ENCODE assay signal across 19 cellular contexts in the genomic region with DNA sequence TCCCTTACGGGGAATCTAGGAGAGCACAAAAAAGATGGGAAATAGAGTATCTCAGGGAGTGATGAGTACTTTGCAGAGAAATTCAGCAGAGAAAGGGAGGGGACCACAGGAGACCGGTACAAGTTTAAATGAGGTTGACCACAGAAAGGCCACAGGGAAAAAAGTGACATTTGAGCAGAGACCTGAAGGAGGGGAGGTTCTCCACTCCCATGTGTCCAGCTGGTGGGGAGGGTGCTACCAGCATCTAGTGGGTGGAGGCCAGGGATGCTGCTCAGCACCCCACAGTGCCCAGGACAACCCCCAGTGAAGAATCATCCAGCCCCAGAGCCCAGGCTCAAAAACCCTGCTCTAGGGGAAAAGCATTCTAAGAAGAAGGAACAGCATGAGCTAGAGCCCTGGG. TPM values are rescaled to one million over a fixed set of nuclear protein-coding genes. Genes with fewer than 3 reads are reported as not detected.
DNase-seq lines count a peak whose midpoint lies in the region; ATAC-seq and TF ChIP-seq lines count a peak whose summit lies in the region.
"Had no signal": no experiment of that assay in that cellular context is flagged by ENCODE, and none has a peak within 500 bp of the region (broad histone marks: within the 10 kb centered on the region; RNA-seq: fewer than 3 reads in every experiment).

No MANE protein-coding gene starts in this region.

- H3K36me3 ChIP-seq in CD4-positive, alpha-beta memory T cell (ENCODE audit: insufficient read depth, low read length) = no peaks in the 10 kb centered on the region
- no peaks in the 10 kb centered on the region for H3K36me3 ChIP-seq in thyroid gland
- H3K36me3 ChIP-seq: brain microvascular endothelial cell, left lung, suprapubic skin had no signal

- CTCF ChIA-PET in CD4-positive, alpha-beta memory T cell (lab: Charles Lee; ENCODE audit: partially characterized antibody) = no interaction called here
- CTCF ChIA-PET in T-cell (lab: Charles Lee) = no interaction called here

- peaks cover 27% of the 10 kb centered on the region for H3K4me1 ChIP-seq in CD4-positive, alpha-beta memory T cell (ENCODE audit: insufficient read depth, low read length)
- no peaks in the 10 kb centered on the region for H3K4me1 ChIP-seq in thyroid gland

- H3K27me3 Mint-ChIP-seq in CD4-positive, alpha-beta memory T cell = no peaks in the 10 kb centered on the region
- no peaks in the 10 kb centered on the region for H3K27me3 Mint-ChIP-seq in T-cell
- no peaks in the 10 kb centered on the region for H3K27me3 Mint-ChIP-seq in effector memory CD8-positive, alpha-beta T cell

- no peak for TF ChIP-seq CTCF in thyroid gland (IDR thresholded peaks at IDR 0.05)

- WGBS in thyroid gland, 2 donors = 89 to 94% methylated on average over 2 of the region's 2 CpGs

- H3K4me3 Mint-ChIP-seq in CD4-positive, alpha-beta memory T cell = peak overlapping the region in 1 of 8 donors; percentile 19
- no peak overlapping the region for H3K4me3 Mint-ChIP-seq in T-cell
- H3K4me3 Mint-ChIP-seq in effector memory CD8-positive, alpha-beta T cell = peak overlapping the region; percentile 81 to 84
- H3K4me3 Mint-ChIP-seq: GM23338 had no signal

- POLR2A ChIA-PET in CD4-positive, alpha-beta memory T cell (lab: Charles Lee; ENCODE audit: partially characterized antibody) = no interaction called here
- POLR2A ChIA-PET in T-cell (lab: Charles Lee) = no interaction called here

- H3K27ac ChIP-seq in CD4-positive, alpha-beta memory T cell (ENCODE audit: low read depth, low read length) = no peak overlapping the region
- no peak overlapping the region for H3K27ac ChIP-seq in thyroid gland
- H3K27ac ChIP-seq: brain microvascular endothelial cell, coronary artery, suprapubic skin had no signal

- no peaks in the 10 kb centered on the region for H3K36me3 Mint-ChIP-seq in CD4-positive, alpha-beta memory T cell
- no peaks in the 10 kb centered on the region for H3K36me3 Mint-ChIP-seq in T-cell
- peaks cover 20% of the 10 kb centered on the region for H3K36me3 Mint-ChIP-seq in effector memory CD8-positive, alpha-beta T cell (ENCODE audit: insufficient read depth)

- no peaks in the 10 kb centered on the region for H3K9me3 ChIP-seq in CD4-positive, alpha-beta memory T cell (ENCODE audit: control insufficient read depth in 1 of 2, low read length in 2 of 2)
- H3K9me3 ChIP-seq in thyroid gland = no peaks in the 10 kb centered on the region
- H3K9me3 ChIP-seq: left lung, suprapubic skin had no signal

- H3K4me3 ChIP-seq in CD4-positive, alpha-beta memory T cell (ENCODE audit: low read length in 2 of 2) = no peak overlapping the region
- no peak overlapping the region for H3K4me3 ChIP-seq in thyroid gland (replicated peaks in 1 of 3)
- H3K4me3 ChIP-seq: coronary artery, GM23338, left lung, suprapubic skin had no signal

- DNase-seq in AML-193 (lab: John Stamatoyannopoulos, UW) (peak; percentile 17 to 20), T-cell (no peak), thyroid gland (no peak), Ammon's horn (ENCODE audit: low spot score) (no peak)
- DNase-seq in CD4-positive, alpha-beta memory T cell = no peak
- DNase-seq in effector memory CD8-positive, alpha-beta T cell = no peak
- no peak for DNase-seq in central memory CD4-positive, alpha-beta T cell
- DNase-seq: activated CD4-positive, alpha-beta T cell treated with anti-CD3 and anti-CD28 coated beads for 48 hours; activated T-cell treated with anti-CD3 and anti-CD28 coated beads, Interleukin-2, amount 50 U/mL, for 1 hour; brain microvascular endothelial cell; head of caudate nucleus; NCI-H1417 treated with DMSO at 0.1 percent for 48 hours; NCI-H2171; stimulated activated CD8-positive, alpha-beta memory T cell treated with anti-CD3 and anti-CD28 coated beads, Interleukin-4, amount 100 ng/mL, for 48 hours had no signal

- intact Hi-C loops in CD4-positive, alpha-beta memory T cell (cut with micrococcal nuclease) = no loop called here
- intact Hi-C loops in thyroid gland (cut with DNase I) = no loop called here

- no peaks in the 10 kb centered on the region for H3K9me3 Mint-ChIP-seq in CD4-positive, alpha-beta memory T cell
- no peaks in the 10 kb centered on the region for H3K9me3 Mint-ChIP-seq in T-cell
- no peaks in the 10 kb centered on the region for H3K9me3 Mint-ChIP-seq in effector memory CD8-positive, alpha-beta T cell
- H3K9me3 Mint-ChIP-seq: GM23338 had no signal

- no peak for TF ChIP-seq POLR2A in thyroid gland (IDR thresholded peaks at IDR 0.05)

- H3K4me1 Mint-ChIP-seq in CD4-positive, alpha-beta memory T cell = peaks cover 19 to 46% (median 35%) of the 10 kb centered on the region in 4 donors
- peaks cover 39 to 46% (median 42%) of the 10 kb centered on the region in 3 donors for H3K4me1 Mint-ChIP-seq in T-cell
- peaks cover 34 to 38% of the 10 kb centered on the region in 2 donors for H3K4me1 Mint-ChIP-seq in effector memory CD8-positive, alpha-beta T cell (ENCODE audit: low read depth in 2 of 2)

- peak overlapping the region; percentile 57 to 96 (median 81) for H3K27ac Mint-ChIP-seq in CD4-positive, alpha-beta memory T cell
- H3K27ac Mint-ChIP-seq in T-cell = peak overlapping the region; percentile 88 to 93
- H3K27ac Mint-ChIP-seq in effector memory CD8-positive, alpha-beta T cell = peak overlapping the region; percentile 88 to 94
- H3K27ac Mint-ChIP-seq: GM23338 had no signal

- no peaks in the 10 kb centered on the region for H3K27me3 ChIP-seq in CD4-positive, alpha-beta memory T cell (ENCODE audit: insufficient read depth, low read length)
- no peaks in the 10 kb centered on the region for H3K27me3 ChIP-seq in thyroid gland
- H3K27me3 ChIP-seq: left lung, suprapubic skin had no signal

- no peak for ATAC-seq in T-cell (replicated peaks in 1 of 4)
- ATAC-seq in effector memory CD8-positive, alpha-beta T cell (replicated peaks) = no peak
- ATAC-seq: GM23338, left lung had no signal

RNA-seq across cellular contexts. Expression of a gene that starts 34.6 kb away (rescaled TPM):
- total RNA-seq in CD4-positive, alpha-beta memory T cell = 1 to 10 TPM in 1 of 2 experiments, under 1 TPM in 1; 0.96 to 1.6 TPM
- 1 to 10 TPM; 6.6 to 9.6 TPM for polyA plus RNA-seq in CD4-positive, alpha-beta memory T cell
- total RNA-seq in T-cell (1 to 10 TPM; 2.8 to 6.4 (median 4.9) TPM), thyroid gland (10 to 100 TPM; 21.5 to 34.1 (median 26.6) TPM)
- total RNA-seq: LHCN-M2 had no signal

Comparison
In these comparisons a context has a peak if more than half of its experiments do, and no peak if none do; other contexts are left out.
1. DNase-seq: peak in AML-193 (2 of 2); none in CD4-positive, alpha-beta memory T cell (0 of 5), T-cell (0 of 34), effector memory CD8-positive, alpha-beta T cell (0 of 3), thyroid gland (0 of 2), Ammon's horn (single experiment) and central memory CD4-positive, alpha-beta T cell (single experiment).
2. H3K4me3 Mint-ChIP-seq: peak in effector memory CD8-positive, alpha-beta T cell (2 of 2); none in T-cell (0 of 3).
3. Peak in every context shown above with its lines, with median percentiles within 50 percentile points of each other: H3K27ac Mint-ChIP-seq.